27 cellular contexts compared by ENCODE assay signal in genomic region chr1:40909281-40909680, GRCh38.
"Had no signal": no experiment of that assay in that cellular context is flagged by ENCODE, and none has a peak within 500 bp of the region (broad histone marks: within the 10 kb centered on the region; RNA-seq: fewer than 3 reads in every experiment).

No MANE protein-coding gene starts in this region.

- H3K27me3 Mint-ChIP-seq: activated CD4-positive, alpha-beta memory T cell treated with anti-CD3 and anti-CD28 coated beads for 36 hours; activated CD4-positive, alpha-beta T cell treated with anti-CD3 and anti-CD28 coated beads for 36 hours; activated naive CD4-positive, alpha-beta T cell treated with anti-CD3 and anti-CD28 coated beads, Interleukin-2, amount 50 U/mL, for 24 hours; activated naive CD8-positive, alpha-beta T cell treated with anti-CD3 and anti-CD28 coated beads for 36 hours had no signal

- H3K36me3 Mint-ChIP-seq: activated CD4-positive, alpha-beta memory T cell treated with anti-CD3 and anti-CD28 coated beads for 36 hours; activated naive CD4-positive, alpha-beta T cell treated with anti-CD3 and anti-CD28 coated beads, Interleukin-2, amount 50 U/mL, for 24 hours; activated naive CD8-positive, alpha-beta T cell treated with anti-CD3 and anti-CD28 coated beads for 36 hours had no signal

- H3K4me3 ChIP-seq: adrenal gland, body of pancreas, colonic mucosa had no signal

- ATAC-seq: activated CD4-positive, alpha-beta T cell treated with anti-CD3 and anti-CD28 coated beads for 36 hours; activated naive CD8-positive, alpha-beta T cell treated with anti-CD3 and anti-CD28 coated beads, Interleukin-2, amount 50 U/mL, for 24 hours; activated T-cell treated with anti-CD3 and anti-CD28 coated beads, Interleukin-2, amount 50 U/mL, for 72 hours; body of pancreas had no signal

- H3K36me3 ChIP-seq: adrenal gland, colonic mucosa had no signal

- H3K4me1 Mint-ChIP-seq: activated CD4-positive, alpha-beta T cell treated with anti-CD3 and anti-CD28 coated beads for 36 hours; activated CD4-positive, alpha-beta T cell treated with anti-CD3 and anti-CD28 coated beads, Interleukin-2, amount 10 ng/mL, durations not matched to agents 24 days and 14 days; activated naive CD4-positive, alpha-beta T cell treated with anti-CD3 and anti-CD28 coated beads, Interleukin-2, amount 50 U/mL, for 24 hours; activated naive CD8-positive, alpha-beta T cell treated with anti-CD3 and anti-CD28 coated beads for 36 hours; activated naive CD8-positive, alpha-beta T cell treated with anti-CD3 and anti-CD28 coated beads, Interleukin-2, amount 50 U/mL, for 24 hours had no signal

- H3K4me1 ChIP-seq: adrenal gland, body of pancreas, colonic mucosa had no signal

- H3K27me3 ChIP-seq: adrenal gland, body of pancreas, colonic mucosa had no signal

- H3K9me3 ChIP-seq: adrenal gland, body of pancreas, colonic mucosa had no signal

- H3K4me3 Mint-ChIP-seq: activated CD4-positive, alpha-beta memory T cell treated with anti-CD3 and anti-CD28 coated beads for 36 hours; activated CD4-positive, alpha-beta T cell treated with anti-CD3 and anti-CD28 coated beads for 36 hours; activated CD4-positive, alpha-beta T cell treated with anti-CD3 and anti-CD28 coated beads, Interleukin-2, amount 10 ng/mL, durations not matched to agents 24 days and 14 days; activated naive CD4-positive, alpha-beta T cell treated with anti-CD3 and anti-CD28 coated beads, Interleukin-2, amount 50 U/mL, for 24 hours; activated naive CD8-positive, alpha-beta T cell treated with anti-CD3 and anti-CD28 coated beads for 36 hours; activated naive CD8-positive, alpha-beta T cell treated with anti-CD3 and anti-CD28 coated beads, Interleukin-2, amount 50 U/mL, for 24 hours; activated T-cell treated with anti-CD3 and anti-CD28 coated beads, Interleukin-2, amount 50 U/mL, for 24 hours; activated T-cell treated with anti-CD3 and anti-CD28 coated beads, Interleukin-2, amount 50 U/mL, for 72 hours; T-helper 1 cell treated with Interleukin-12 subunit alpha and Interleukin-12 subunit beta and Interleukin-4 antibody, amounts not matched to agents 30 μg/mL and 1 μg/mL, for 36 hours had no signal

- H3K9me3 Mint-ChIP-seq: activated CD4-positive, alpha-beta memory T cell treated with anti-CD3 and anti-CD28 coated beads for 36 hours; activated CD4-positive, alpha-beta T cell treated with anti-CD3 and anti-CD28 coated beads, Interleukin-2, amount 10 ng/mL, durations not matched to agents 24 days and 14 days; activated naive CD4-positive, alpha-beta T cell treated with anti-CD3 and anti-CD28 coated beads, Interleukin-2, amount 50 U/mL, for 24 hours; activated naive CD8-positive, alpha-beta T cell treated with anti-CD3 and anti-CD28 coated beads for 36 hours; activated naive CD8-positive, alpha-beta T cell treated with anti-CD3 and anti-CD28 coated beads, Interleukin-2, amount 50 U/mL, for 24 hours; activated T-cell treated with anti-CD3 and anti-CD28 coated beads, Interleukin-2, amount 50 U/mL, for 24 hours; activated T-cell treated with anti-CD3 and anti-CD28 coated beads, Interleukin-2, amount 50 U/mL, for 72 hours; T-helper 1 cell treated with Interleukin-12 subunit alpha and Interleukin-12 subunit beta and Interleukin-4 antibody, amounts not matched to agents 30 μg/mL and 1 μg/mL, for 36 hours had no signal

- H3K27ac Mint-ChIP-seq: activated CD4-positive, alpha-beta memory T cell treated with anti-CD3 and anti-CD28 coated beads for 36 hours; activated CD4-positive, alpha-beta T cell treated with anti-CD3 and anti-CD28 coated beads for 36 hours; activated CD4-positive, alpha-beta T cell treated with anti-CD3 and anti-CD28 coated beads, Interleukin-2, amount 10 ng/mL, durations not matched to agents 24 days and 14 days; activated naive CD4-positive, alpha-beta T cell treated with anti-CD3 and anti-CD28 coated beads, Interleukin-2, amount 50 U/mL, for 24 hours; activated naive CD8-positive, alpha-beta T cell treated with anti-CD3 and anti-CD28 coated beads for 36 hours; activated naive CD8-positive, alpha-beta T cell treated with anti-CD3 and anti-CD28 coated beads, Interleukin-2, amount 50 U/mL, for 24 hours; activated T-cell treated with anti-CD3 and anti-CD28 coated beads, Interleukin-2, amount 50 U/mL, for 24 hours; activated T-cell treated with anti-CD3 and anti-CD28 coated beads, Interleukin-2, amount 50 U/mL, for 72 hours; T-helper 1 cell treated with Interleukin-12 subunit alpha and Interleukin-12 subunit beta and Interleukin-4 antibody, amounts not matched to agents 30 μg/mL and 1 μg/mL, for 36 hours had no signal

- DNase-seq: activated CD4-positive, alpha-beta memory T cell treated with anti-CD3 and anti-CD28 coated beads for 36 hours; activated CD4-positive, alpha-beta T cell treated with anti-CD3 and anti-CD28 coated beads for 36 hours; activated CD4-positive, alpha-beta T cell treated with anti-CD3 and anti-CD28 coated beads, Interleukin-2, amount 10 ng/mL, durations not matched to agents 24 days and 14 days; activated CD4-positive, CD25-positive, alpha-beta regulatory T cell; activated CD4-positive, CD25-positive, alpha-beta regulatory T cell treated with anti-CD3 and anti-CD28 coated beads, Interleukin-2, amount 50 U/mL, for 72 hours; activated CD8-positive, alpha-beta memory T cell treated with anti-CD3 and anti-CD28 coated beads, Interleukin-2, amount 50 U/mL, for 48 hours; activated effector memory CD4-positive, alpha-beta T cell treated with Interleukin-2 at 50 U/mL for 16 hours; activated gamma-delta T cell treated with Interleukin-2 at 50 U/mL for 16 hours; activated naive CD4-positive, alpha-beta T cell treated with Interleukin-2 at 50 U/mL for 16 hours; activated naive CD8-positive, alpha-beta T cell treated with anti-CD3 and anti-CD28 coated beads for 36 hours; activated naive CD8-positive, alpha-beta T cell treated with anti-CD3 and anti-CD28 coated beads, Interleukin-2, amount 50 U/mL, for 24 hours; activated T-cell treated with anti-CD3 and anti-CD28 coated beads for 4 hours; activated T-cell treated with anti-CD3 and anti-CD28 coated beads, Interleukin-2, amount 50 U/mL, for 24 hours; activated T-cell treated with anti-CD3 and anti-CD28 coated beads, Interleukin-2, amount 50 U/mL, for 72 hours; adrenal gland; amygdala; aorta; body of pancreas; caudate nucleus; colonic mucosa; effector CD8-positive, alpha-beta T cell; foreskin fibroblast; head of caudate nucleus; T1000 had no signal

- H3K27ac ChIP-seq: adrenal gland, body of pancreas, colonic mucosa, epithelial cell of prostate had no signal
